9 cellular contexts compared by ENCODE assay signal in the genomic region with DNA sequence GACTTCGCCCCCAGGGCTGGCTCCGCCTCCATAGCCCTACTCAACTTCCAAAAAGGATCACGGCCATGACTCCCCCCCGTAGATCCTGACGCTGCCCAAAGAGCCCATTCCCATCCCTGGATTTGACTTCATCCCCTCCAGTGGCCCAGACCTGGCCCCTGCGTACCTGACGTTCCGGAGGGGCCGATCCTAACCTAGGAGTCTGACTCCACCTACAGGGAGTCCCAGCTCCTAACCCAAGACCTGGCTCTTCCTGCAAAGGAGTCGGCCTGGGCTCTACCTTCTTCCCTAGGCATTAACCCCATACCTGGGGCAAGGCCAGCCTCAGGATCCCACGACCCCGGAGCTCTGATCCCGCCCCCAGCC. TPM values are rescaled to one million over a fixed set of nuclear protein-coding genes. Genes with fewer than 3 reads are reported as not detected.
A peak's percentile ranks its signal among the peaks of the same experiment; 100 is the strongest.
DNase-seq lines count a peak whose midpoint lies in the region; ATAC-seq and TF ChIP-seq lines count a peak whose summit lies in the region.
"Had no signal": no experiment of that assay in that cellular context is flagged by ENCODE, and none has a peak within 500 bp of the region (broad histone marks: within the 10 kb centered on the region; RNA-seq: fewer than 3 reads in every experiment).

No MANE protein-coding gene starts in this region.

- TF ChIP-seq CTCF in BJ (IDR thresholded peaks at IDR 0.05; ENCODE audit: insufficient read depth, low read depth, low read length) (no peak), coronary artery (IDR thresholded peaks at IDR 0.05) (no peak)

- no peak for DNase-seq in BJ (ENCODE audit: low read depth)
- DNase-seq in coronary artery (ENCODE audit: low spot score): no peak
- DNase-seq in naive thymus-derived CD8-positive, alpha-beta T cell: no peak
- no peak for DNase-seq in globus pallidus (ENCODE audit: low spot score)
- no peak for DNase-seq in NCI-H2171 treated with DMSO at 0.1 percent for 48 hours (lab: John Stamatoyannopoulos, UW)
- no peak for DNase-seq in putamen (ENCODE audit: low spot score)

- H3K36me3 ChIP-seq in BJ (ENCODE audit: control insufficient read depth, insufficient read depth, low read length): no peaks in the 10 kb centered on the region; the same call in 1 of the 2 replicates

- H3K4me1 Mint-ChIP-seq in naive thymus-derived CD8-positive, alpha-beta T cell: peaks cover 11 to 39% (median 33%) of the 10 kb centered on the region in 4 donors

- ATAC-seq in HG02623 (IDR thresholded peaks at IDR 0.05; ENCODE audit: unreplicated experiment): peak; percentile 15
- peak; percentile 16 to 28 for ATAC-seq in naive thymus-derived CD8-positive, alpha-beta T cell
- no peak for ATAC-seq in HG02852 (IDR thresholded peaks at IDR 0.05; ENCODE audit: unreplicated experiment)

- H3K4me3 ChIP-seq in BJ (ENCODE audit: low read depth, low read length) (peak overlapping the region; percentile 38), coronary artery (peak overlapping the region; percentile 63)

- no peaks in the 10 kb centered on the region for H3K9me3 Mint-ChIP-seq in naive thymus-derived CD8-positive, alpha-beta T cell

- H3K36me3 Mint-ChIP-seq in naive thymus-derived CD8-positive, alpha-beta T cell: no peaks in the 10 kb centered on the region

- H3K27me3 ChIP-seq in BJ (ENCODE audit: control insufficient read depth, insufficient read depth, low read length): no peaks in the 10 kb centered on the region

- H3K4me3 Mint-ChIP-seq in naive thymus-derived CD8-positive, alpha-beta T cell: peak overlapping the region; percentile 71 to 95 (median 85)

- no peak overlapping the region for H3K27ac ChIP-seq in coronary artery

- peak overlapping the region in 7 of 10 donors; percentile 62 to 95 (median 86) for H3K27ac Mint-ChIP-seq in naive thymus-derived CD8-positive, alpha-beta T cell

- CTCF ChIA-PET in BJ (lab: Yijun Ruan, JAX): interaction anchor here (0.7 kb wide), 1 partner anchor 46 kb away, joined by 3 read pairs; no protein-coding TSS in a partner anchor

- POLR2A ChIA-PET in BJ (lab: Charles Lee): interaction anchor here (0.9 kb wide), 1 partner anchor 15 kb away, joined by 4 read pairs; a partner anchor contains a TSS
- POLR2A ChIA-PET in naive thymus-derived CD8-positive, alpha-beta T cell (lab: Charles Lee): interaction anchor here (0.5 to 1.3 kb wide), 8 partner anchors 10 to 640 kb away, joined by 3 to 18 read pairs (median 3); a partner anchor contains a TSS

- peaks cover 0 to 4% (median 0%) of the 10 kb centered on the region in 5 donors for H3K27me3 Mint-ChIP-seq in naive thymus-derived CD8-positive, alpha-beta T cell

RNA-seq across cellular contexts. Expression of a gene that starts 10.8 kb away (rescaled TPM):
- 5.6 and 7.8 TPM in 2 replicates for polyA plus RNA-seq in BJ (2011; rRNA removed)
- polyA minus RNA-seq in BJ (2011; rRNA and poly(A)+ RNA removed): 1.7 and 4.6 TPM in 2 replicates
- 1 to 10 TPM; 1.4 to 2.3 TPM for total RNA-seq in naive thymus-derived CD8-positive, alpha-beta T cell
- polyA plus RNA-seq in naive thymus-derived CD8-positive, alpha-beta T cell: 1 to 10 TPM; 1.3 to 2.6 (median 1.5) TPM

RNA-seq across cellular contexts. Expression of a gene that starts 15.5 kb away (rescaled TPM):
- 4.9 and 5.3 TPM in 2 replicates for polyA plus RNA-seq in BJ (2011; rRNA removed)
- polyA minus RNA-seq in BJ (2011; rRNA and poly(A)+ RNA removed): 4.7 and 5.8 TPM in 2 replicates
- total RNA-seq in naive thymus-derived CD8-positive, alpha-beta T cell: 10 to 100 TPM; 18.9 to 22.1 TPM
- polyA plus RNA-seq in naive thymus-derived CD8-positive, alpha-beta T cell: 1 to 10 TPM; 4.6 to 5.3 (median 4.7) TPM

RNA-seq across cellular contexts. Expression of a gene that starts 23.5 kb away (rescaled TPM):
- polyA plus RNA-seq in BJ (2011; rRNA removed): 3.9 and 11.9 TPM in 2 replicates
- 6.0 and 6.2 TPM in 2 replicates for polyA minus RNA-seq in BJ (2011; rRNA and poly(A)+ RNA removed)
- 1 to 10 TPM; 1.4 to 4.0 TPM for total RNA-seq in naive thymus-derived CD8-positive, alpha-beta T cell
- 1 to 10 TPM; 1.5 to 3.9 (median 3.4) TPM for polyA plus RNA-seq in naive thymus-derived CD8-positive, alpha-beta T cell

RNA-seq across cellular contexts. Expression of a gene that starts 25.7 kb away (rescaled TPM):
- not detected in 2 replicates for polyA plus RNA-seq in BJ (2011; rRNA removed)
- polyA minus RNA-seq in BJ (2011; rRNA and poly(A)+ RNA removed): not detected in 2 replicates
- total RNA-seq in naive thymus-derived CD8-positive, alpha-beta T cell: 10 to 100 TPM; 41.6 to 43.9 TPM
- 100 to 1,000 TPM in 1 of 3 donors, 10 to 100 TPM in 2; 65.8 to 105 (median 96.5) TPM for polyA plus RNA-seq in naive thymus-derived CD8-positive, alpha-beta T cell
- total RNA-seq: LHCN-M2 had no signal

RNA-seq across cellular contexts. Expression of a gene that starts 48.8 kb away (rescaled TPM):
- polyA plus RNA-seq in BJ (2011; rRNA removed): not detected in 2 replicates
- not detected in 2 replicates for polyA minus RNA-seq in BJ (2011; rRNA and poly(A)+ RNA removed)
- not detected for total RNA-seq in naive thymus-derived CD8-positive, alpha-beta T cell
- polyA plus RNA-seq in naive thymus-derived CD8-positive, alpha-beta T cell: not detected
